9 cellular contexts compared by ENCODE assay signal in genomic region chr16:85136705-85137322, GRCh38. TPM values are rescaled to one million over a fixed set of nuclear protein-coding genes. Genes with fewer than 3 reads are reported as not detected.
A peak's percentile ranks its signal among the peaks of the same experiment; 100 is the strongest.
DNase-seq lines count a peak whose midpoint lies in the region; ATAC-seq, FAIRE-seq and TF ChIP-seq lines count a peak whose summit lies in the region.
"Had no signal": no experiment of that assay in that cellular context is flagged by ENCODE, and none has a peak within 500 bp of the region (broad histone marks: within the 10 kb centered on the region; RNA-seq: fewer than 3 reads in every experiment).

No MANE protein-coding gene starts in this region.

- no peaks in the 10 kb centered on the region for H3K9me3 Mint-ChIP-seq in HFFc6
- H3K9me3 Mint-ChIP-seq in activated CD8-positive, alpha-beta memory T cell treated with anti-CD3 and anti-CD28 coated beads, Interleukin-2, amount 10 ng/mL, durations not matched to agents 7 days and 5 days (ENCODE audit: low read depth), result no peaks in the 10 kb centered on the region

- POLR2A ChIA-PET in GM12878 (lab: Charles Lee), result no interaction called here

- no peak overlapping the region; the same call in 1 of the 2 replicates for H3K27ac Mint-ChIP-seq in HFFc6
- H3K27ac Mint-ChIP-seq in activated CD8-positive, alpha-beta memory T cell treated with anti-CD3 and anti-CD28 coated beads, Interleukin-2, amount 10 ng/mL, durations not matched to agents 7 days and 5 days, result no peak overlapping the region

- H3K27ac ChIP-seq in GM12878 (ENCODE audit: control insufficient read depth, insufficient read depth) (no peak overlapping the region), stomach (peak overlapping the region; percentile 21 to 85 (median 82))

- H3K27me3 Mint-ChIP-seq in HFFc6 (ENCODE audit: insufficient read depth), result peaks cover 4% of the 10 kb centered on the region
- H3K27me3 Mint-ChIP-seq in activated CD8-positive, alpha-beta memory T cell treated with anti-CD3 and anti-CD28 coated beads, Interleukin-2, amount 10 ng/mL, durations not matched to agents 7 days and 5 days, result peaks cover 31% of the 10 kb centered on the region

- SMC1A ChIA-PET in GM12878 (lab: Charles Lee; ENCODE audit: uncharacterized antibody, unreplicated experiment), result no interaction called here

- H3K36me3 ChIP-seq in GM12878 (ENCODE audit: control insufficient read depth in 2 of 2, insufficient read depth in 2 of 2, low read length in 1 of 2) (no peaks in the 10 kb centered on the region), stomach (no peaks in the 10 kb centered on the region)

- DNase-seq in HFFc6, result no peak
- DNase-seq in GM12878 (ENCODE audit: low read depth, low spot score), result no peak
- peak; percentile 29 for DNase-seq in kidney tubule cell (ENCODE audit: low spot score)
- peak; percentile 31 for DNase-seq in stomach
- no peak for DNase-seq in NCI-H146 (lab: John Stamatoyannopoulos, UW)
- no peak for DNase-seq in activated CD8-positive, alpha-beta memory T cell treated with anti-CD3 and anti-CD28 coated beads, Interleukin-2, amount 10 ng/mL, durations not matched to agents 7 days and 5 days
- no peak for DNase-seq in NCI-H2029 treated with DMSO at 0.1 percent for 48 hours (lab: John Stamatoyannopoulos, UW)
- DNase-seq: activated CD4-positive, alpha-beta T cell treated with anti-CD3 and anti-CD28 coated beads for 48 hours had no signal

- peak overlapping the region; percentile 68 for H3K4me2 ChIP-seq in GM12878 (ENCODE audit: control insufficient read depth, insufficient read depth)

- H3K4me1 Mint-ChIP-seq in HFFc6 (ENCODE audit: low read depth), result peaks cover 57% of the 10 kb centered on the region
- H3K4me1 Mint-ChIP-seq in activated CD8-positive, alpha-beta memory T cell treated with anti-CD3 and anti-CD28 coated beads, Interleukin-2, amount 10 ng/mL, durations not matched to agents 7 days and 5 days, result peaks cover 2% of the 10 kb centered on the region

- intact Hi-C loops in GM12878 (cut with micrococcal nuclease; ENCODE audit: unreplicated experiment) (loop anchor here (5.0 kb wide), 1 partner anchor 90 kb away; no protein-coding TSS in a partner anchor), stomach (cut with DNase I; ENCODE audit: low total_unique reads) (no loop called here)

- no peaks in the 10 kb centered on the region for H3K27me3 ChIP-seq in GM12878 (replicated peaks in 1 of 2; ENCODE audit: control insufficient read depth in 2 of 2, insufficient read depth in 2 of 2, low read length in 1 of 2)
- H3K27me3 ChIP-seq in stomach, result no peaks in the 10 kb centered on the region

- ATAC-seq in GM12878 (peak; percentile 55), HG03108 (IDR thresholded peaks at IDR 0.05; ENCODE audit: unreplicated experiment) (no peak)
- no peak for ATAC-seq in activated CD8-positive, alpha-beta memory T cell treated with anti-CD3 and anti-CD28 coated beads, Interleukin-2, amount 10 ng/mL, durations not matched to agents 7 days and 5 days

- H4K20me1 ChIP-seq in GM12878 (ENCODE audit: control insufficient read depth, insufficient read depth), result no peaks in the 10 kb centered on the region

- TF ChIP-seq POLR2A in GM12878 (IDR thresholded peaks at IDR 0.05; ENCODE audit: low read depth, low read length) (no peak), stomach (IDR thresholded peaks at IDR 0.05) (no peak)

- in situ Hi-C loops in GM12878 (cut with MboI), result no loop called here

- TF ChIP-seq CTCF in HFFc6 (IDR thresholded peaks at IDR 0.05), result no peak
- no peak for TF ChIP-seq CTCF in GM12878 (IDR thresholded peaks at IDR 0.05 in 2 of 3, conservative IDR thresholded peaks at IDR 0.05 in 1 of 3; ENCODE audit: control insufficient read depth in 2 of 3, extremely low read depth in 1 of 3, insufficient read depth in 1 of 3, low read depth in 3 of 3, low read length in 3 of 3)
- no peak for TF ChIP-seq CTCF in stomach (IDR thresholded peaks at IDR 0.05)

- no peaks in the 10 kb centered on the region for H3K79me2 ChIP-seq in GM12878 (ENCODE audit: control insufficient read depth, insufficient read depth, low read length)

- H3K4me1 ChIP-seq in GM12878 (ENCODE audit: control insufficient read depth, insufficient read depth, low read length) (peaks cover 26% of the 10 kb centered on the region), stomach (peaks cover 14 to 44% (median 28%) of the 10 kb centered on the region in 4 donors)

- H2AFZ ChIP-seq in GM12878 (ENCODE audit: control insufficient read depth, low read depth, low read length), result peak overlapping the region; percentile 80

- H3K4me3 ChIP-seq in GM12878 (no peak overlapping the region), stomach (peak overlapping the region; percentile 36 to 39 (median 37))

- no peak overlapping the region for H3K9ac ChIP-seq in GM12878 (ENCODE audit: control insufficient read depth, insufficient read depth, low read length)

- FAIRE-seq in GM12878 (lab: Jason Lieb, UNC), result no peak

- H3K36me3 Mint-ChIP-seq in HFFc6 (ENCODE audit: low read depth), result no peaks in the 10 kb centered on the region
- no peaks in the 10 kb centered on the region for H3K36me3 Mint-ChIP-seq in activated CD8-positive, alpha-beta memory T cell treated with anti-CD3 and anti-CD28 coated beads, Interleukin-2, amount 10 ng/mL, durations not matched to agents 7 days and 5 days

- H3K4me3 Mint-ChIP-seq in HFFc6, result peak overlapping the region; percentile 34
- H3K4me3 Mint-ChIP-seq in activated CD8-positive, alpha-beta memory T cell treated with anti-CD3 and anti-CD28 coated beads, Interleukin-2, amount 10 ng/mL, durations not matched to agents 7 days and 5 days, result no peak overlapping the region

- WGBS in GM12878 (ENCODE audit: insufficient coverage, insufficient replicate concordance, low lambda C conversion rate, missing lambda C conversion rate), result 65% methylated on average over 17 of the region's 17 CpGs
- WGBS in stomach, 5 donors, result 65 to 73% (median 67%) methylated on average over 15 to 17 of the region's 17 CpGs

- TF ChIP-seq RAD21 in GM12878 (IDR thresholded peaks at IDR 0.05; ENCODE audit: insufficient read depth, low read depth, low read length), result no peak

- TF ChIP-seq EP300 in GM12878 (IDR thresholded peaks at IDR 0.05; ENCODE audit: borderline replicate concordance in 1 of 2, control insufficient read depth in 1 of 2, low read depth in 2 of 2, low read length in 2 of 2) (no peak), stomach (IDR thresholded peaks at IDR 0.05) (no peak)

- RAD21 ChIA-PET in GM12878 (lab: Charles Lee; ENCODE audit: unreplicated experiment), result interaction anchor here (1.2 to 1.3 kb wide), 3 partner anchors 16 to 109 kb away, joined by 3 to 5 read pairs (median 3); no protein-coding TSS in a partner anchor

- no TSS peak for BruUV-seq in GM12878 (replicated peaks; lab: Mats Ljungman, UMichigan)

- CTCF ChIA-PET in GM12878 (lab: Yijun Ruan, JAX), result interaction anchor here (1.5 to 2.4 kb wide), 3 partner anchors 17 to 22 kb away, joined by 3 to 9 read pairs (median 6); no protein-coding TSS in a partner anchor
- CTCF ChIA-PET in activated CD8-positive, alpha-beta memory T cell treated with anti-CD3 and anti-CD28 coated beads, Interleukin-2, amount 10 ng/mL, durations not matched to agents 7 days and 5 days (lab: Charles Lee), result interaction anchor here (1.1 kb wide), 1 partner anchor 22 kb away, joined by 3 read pairs; no protein-coding TSS in a partner anchor

- no peaks in the 10 kb centered on the region; the same call in 2 of the 3 replicates for H3K9me3 ChIP-seq in GM12878 (replicated peaks; ENCODE audit: control insufficient read depth, insufficient read depth, low read length)
- no peaks in the 10 kb centered on the region for H3K9me3 ChIP-seq in stomach

TF ChIP-seq in GM12878, 131 proteins besides CTCF, POLR2A, EP300 and RAD21:
- peak; percentile 64 for TF ChIP-seq RFX5 (IDR thresholded peaks at IDR 0.05; ENCODE audit: low read depth, low read length)
- 0 out of 2 replicates have a peak, but pooled peaks have one; percentile 10 for TF ChIP-seq IKZF1 (conservative IDR thresholded peaks at IDR 0.05)
- no peak for TF ChIP-seq JUND (IDR thresholded peaks at IDR 0.05; ENCODE audit: low read depth, low read length)
- no peak for TF ChIP-seq STAT3 (IDR thresholded peaks at IDR 0.05; ENCODE audit: low read depth, low read length)
TF ChIP-seq in GM12878: peak in this region for 2.

RNA-seq across cellular contexts. Expression of gene CIBAR2, which starts 24.5 kb away (rescaled TPM):
- total RNA-seq in HFFc6 (2021; fragmentation: NEBNext Ultra II Directional; extraction: Animal tissue kit (Norgen Biotek cat#: 25700)), result not detected
- total RNA-seq in GM12878 (2013; cell fraction: nucleolus; rRNA removed), result not detected in 2 replicates
- total RNA-seq in GM12878 (2014; rRNA removed), result 0.27 TPM in 1 of 2 replicates, not detected in the other
- total RNA-seq in GM12878 (2014; rRNA removed; fragmentation: Illumina TruSeq; extraction: Trizol), result not detected in 2 replicates
- total RNA-seq in GM12878 (2021), result not detected in 2 replicates
- not detected for polyA plus RNA-seq in GM12878 (2011; ENCODE audit: low read depth)
- not detected in 2 replicates for polyA plus RNA-seq in GM12878 (2011; rRNA removed)
- polyA plus RNA-seq in GM12878 (2011; cell fraction: cytosol; rRNA removed), result not detected in 2 replicates
- polyA plus RNA-seq in GM12878 (2011; cell fraction: nucleus; rRNA removed), result 0.07 TPM in 1 of 2 replicates, not detected in the other
- polyA plus RNA-seq in GM12878 (2012), result 0.44 and 0.88 TPM in 2 replicates
- 0.16 TPM in 1 of 2 replicates, not detected in the other for polyA plus RNA-seq in GM12878 (2014; fragmentation: Illumina TruSeq; extraction: Trizol)
- under 1 TPM; 0.05 to 0.07 TPM for polyA plus RNA-seq in GM12878 (2014; fragmentation: Nextera tagmentation; extraction: Ambion mirVana)
- 0.19 TPM in 1 of 2 replicates, not detected in the other for polyA plus RNA-seq in GM12878 (2014; rRNA removed)
- polyA plus RNA-seq in GM12878 (2016; fragmentation: Nextera tagmentation; extraction: Ambion mirVana), result not detected
- polyA minus RNA-seq in GM12878 (2011; rRNA and poly(A)+ RNA removed), result not detected in 2 replicates
- not detected in 2 replicates for polyA minus RNA-seq in GM12878 (2011; cell fraction: cytosol; rRNA and poly(A)+ RNA removed)
- polyA minus RNA-seq in GM12878 (2011; cell fraction: nucleus; rRNA and poly(A)+ RNA removed), result not detected in 2 replicates
- total RNA-seq in stomach, result 10 to 100 TPM in 1 of 5 donors, not detected in 4; 54.0 TPM
- polyA plus RNA-seq in stomach, result 1 to 10 TPM in 1 of 3 donors, not detected in 2; 1.5 TPM
- not detected for total RNA-seq in activated CD8-positive, alpha-beta memory T cell treated with anti-CD3 and anti-CD28 coated beads, Interleukin-2, amount 10 ng/mL, durations not matched to agents 7 days and 5 days

Comparison
In these comparisons a context has a peak if more than half of its experiments do, and no peak if none do; other contexts are left out.
1. DNase-seq: peak in kidney tubule cell (single experiment) and stomach (single experiment); none in HFFc6 (single experiment), GM12878 (single experiment), NCI-H146 (single experiment), activated CD8-positive, alpha-beta memory T cell treated with anti-CD3 and anti-CD28 coated beads, Interleukin-2, amount 10 ng/mL, durations not matched to agents 7 days and 5 days (single experiment) and NCI-H2029 treated with DMSO at 0.1 percent for 48 hours (single experiment).